ENCODE assay signal across 8 cellular contexts in the genomic region with DNA sequence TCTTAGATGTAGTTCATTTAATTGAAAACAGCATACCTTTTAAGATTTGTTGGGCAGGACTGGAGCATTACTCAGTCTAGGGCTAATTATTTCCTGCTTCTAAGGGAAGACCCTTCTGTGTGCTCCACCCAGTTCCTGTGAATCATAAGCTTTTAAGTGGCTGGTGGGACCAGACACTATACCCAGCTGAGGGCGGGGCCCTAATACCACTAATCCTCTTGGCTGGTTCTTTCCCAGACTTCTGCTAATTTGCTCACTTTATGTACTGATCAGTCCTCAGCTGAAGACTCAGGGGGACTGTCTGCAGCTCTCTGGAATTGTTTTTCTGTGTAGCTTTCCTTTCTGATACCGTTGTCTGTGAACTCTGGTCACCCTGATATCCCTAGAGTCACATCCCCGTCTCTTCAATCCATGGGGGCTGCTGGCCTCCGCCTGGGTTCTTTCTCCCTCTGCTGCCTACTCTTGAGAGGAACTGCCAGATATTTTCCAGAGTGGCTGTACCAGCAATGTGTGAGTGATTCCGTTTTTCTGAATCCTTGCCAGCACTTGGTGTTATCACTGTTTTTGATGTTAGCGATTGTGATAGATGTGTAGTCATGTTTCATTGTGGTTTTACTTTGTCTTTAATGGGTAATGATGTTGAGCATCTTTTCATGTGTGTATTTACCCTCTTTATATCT. TPM values are rescaled to one million over a fixed set of nuclear protein-coding genes. Genes with fewer than 3 reads are reported as not detected.
DNase-seq lines count a peak whose midpoint lies in the region; ATAC-seq and TF ChIP-seq lines count a peak whose summit lies in the region.

No MANE protein-coding gene starts in this region.

- peaks cover 30% of the 10 kb centered on the region for H3K4me1 Mint-ChIP-seq in activated CD4-positive, alpha-beta memory T cell treated with anti-CD3 and anti-CD28 coated beads, Interleukin-2, amount 10 ng/mL, durations not matched to agents 7 days and 5 days

- DNase-seq in AG09309 (ENCODE audit: low read depth) (peak; percentile 76), NCI-H1436 (lab: John Stamatoyannopoulos, UW) (peak; percentile 34), spleen (no peak), stomach (no peak)
- peak; percentile 56 for DNase-seq in activated CD4-positive, alpha-beta memory T cell treated with anti-CD3 and anti-CD28 coated beads, Interleukin-2, amount 10 ng/mL, durations not matched to agents 7 days and 5 days

- POLR2A ChIA-PET in activated CD4-positive, alpha-beta memory T cell treated with anti-CD3 and anti-CD28 coated beads, Interleukin-2, amount 10 ng/mL, durations not matched to agents 7 days and 5 days (lab: Charles Lee) = interaction anchor here (0.9 to 1.8 kb wide), 14 partner anchors 9 to 46 kb away, joined by 3 to 48 read pairs (median 4); a partner anchor contains a TSS

- CTCF ChIA-PET in activated CD4-positive, alpha-beta memory T cell treated with anti-CD3 and anti-CD28 coated beads, Interleukin-2, amount 10 ng/mL, durations not matched to agents 7 days and 5 days (lab: Charles Lee) = interaction anchor here (0.6 to 0.8 kb wide), 3 partner anchors 8 to 374 kb away, joined by 3 read pairs; no protein-coding TSS in a partner anchor

- H3K9me3 Mint-ChIP-seq in activated CD4-positive, alpha-beta memory T cell treated with anti-CD3 and anti-CD28 coated beads, Interleukin-2, amount 10 ng/mL, durations not matched to agents 7 days and 5 days = no peaks in the 10 kb centered on the region

- H3K27me3 ChIP-seq in esophagus (ENCODE audit: control insufficient read depth in 1 of 2, insufficient read depth in 2 of 2, low read length in 2 of 2) (no peaks in the 10 kb centered on the region), spleen (replicated peaks in 1 of 7) (no peaks in the 10 kb centered on the region), stomach (no peaks in the 10 kb centered on the region)

- TF ChIP-seq CTCF in AG09309 (IDR thresholded peaks at IDR 0.05; ENCODE audit: control insufficient read depth, insufficient read depth, low read depth, low read length, missing control alignments) = peak; percentile 9
- no peak for TF ChIP-seq CTCF in spleen (IDR thresholded peaks at IDR 0.05 in 8 of 11, conservative IDR thresholded peaks at IDR 0.05 in 3 of 11)
- no peak for TF ChIP-seq CTCF in stomach (IDR thresholded peaks at IDR 0.05)

- intact Hi-C loops in spleen (cut with DNase I; ENCODE audit: low total_unique reads) = no loop called here
- intact Hi-C loops in stomach (cut with DNase I; ENCODE audit: low total_unique reads) = no loop called here

- H3K27ac Mint-ChIP-seq in activated CD4-positive, alpha-beta memory T cell treated with anti-CD3 and anti-CD28 coated beads, Interleukin-2, amount 10 ng/mL, durations not matched to agents 7 days and 5 days = peak overlapping the region; percentile 90

- no peaks in the 10 kb centered on the region for H3K27me3 Mint-ChIP-seq in activated CD4-positive, alpha-beta memory T cell treated with anti-CD3 and anti-CD28 coated beads, Interleukin-2, amount 10 ng/mL, durations not matched to agents 7 days and 5 days

- H3K4me3 ChIP-seq in AG09309 (ENCODE audit: control insufficient read depth, low read depth, low read length) (peak overlapping the region; percentile 24), esophagus (ENCODE audit: low read depth in 1 of 2, low read length in 2 of 2) (no peak overlapping the region), spleen (no peak overlapping the region), stomach (no peak overlapping the region)

- H3K36me3 Mint-ChIP-seq in activated CD4-positive, alpha-beta memory T cell treated with anti-CD3 and anti-CD28 coated beads, Interleukin-2, amount 10 ng/mL, durations not matched to agents 7 days and 5 days (ENCODE audit: low read depth) = peaks cover 53% of the 10 kb centered on the region

- TF ChIP-seq EP300 in stomach (IDR thresholded peaks at IDR 0.05) = no peak

- H3K4me3 Mint-ChIP-seq in activated CD4-positive, alpha-beta memory T cell treated with anti-CD3 and anti-CD28 coated beads, Interleukin-2, amount 10 ng/mL, durations not matched to agents 7 days and 5 days = peak overlapping the region; percentile 78

- H3K27ac ChIP-seq in esophagus (ENCODE audit: low read depth in 2 of 2, low read length in 1 of 2) (peak overlapping the region; percentile 77 to 84), spleen (peak overlapping the region in 6 of 8 donors; percentile 53 to 70 (median 60)), stomach (peak overlapping the region in 2 of 5 donors; percentile 27 to 35)

- H3K36me3 ChIP-seq in esophagus (ENCODE audit: control insufficient read depth in 2 of 2, insufficient read depth in 2 of 2, low read length in 1 of 2) = peaks cover 3 to 9% of the 10 kb centered on the region in 2 donors
- peaks cover 3 to 100% (median 58%) of the 10 kb centered on the region in 6 donors for H3K36me3 ChIP-seq in spleen
- H3K36me3 ChIP-seq in stomach = peaks cover 44 to 97% (median 89%) of the 10 kb centered on the region in 4 donors

- ATAC-seq in GM18867 (IDR thresholded peaks at IDR 0.05; ENCODE audit: unreplicated experiment) (no peak), GM21723 (IDR thresholded peaks at IDR 0.05; ENCODE audit: unreplicated experiment) (no peak)

- 25 to 45% methylated on average over 6 of the region's 6 CpGs for WGBS in esophagus, 2 donors
- 61 to 81% (median 65%) methylated on average over 6 of the region's 6 CpGs for WGBS in spleen, 5 donors
- WGBS in stomach, 5 donors = 53 to 77% (median 63%) methylated on average over 6 of the region's 6 CpGs

- H3K4me1 ChIP-seq in esophagus (ENCODE audit: control insufficient read depth in 2 of 2, insufficient read depth in 2 of 2, low read length in 1 of 2) = no peaks in the 10 kb centered on the region
- H3K4me1 ChIP-seq in spleen = peaks cover 0 to 16% (median 11%) of the 10 kb centered on the region in 6 donors
- H3K4me1 ChIP-seq in stomach = peaks cover 0 to 8% (median 0%) of the 10 kb centered on the region in 4 donors

- no peaks in the 10 kb centered on the region for H3K9me3 ChIP-seq in esophagus (ENCODE audit: control insufficient read depth in 2 of 2, insufficient read depth in 1 of 2, low read depth in 1 of 2, low read length in 1 of 2)
- no peaks in the 10 kb centered on the region for H3K9me3 ChIP-seq in spleen
- no peaks in the 10 kb centered on the region for H3K9me3 ChIP-seq in stomach

- TF ChIP-seq POLR2A in spleen (IDR thresholded peaks at IDR 0.05) (no peak), stomach (IDR thresholded peaks at IDR 0.05) (no peak)

RNA-seq across cellular contexts. Expression of a gene that starts 35.1 kb away (rescaled TPM):
- total RNA-seq in activated CD4-positive, alpha-beta memory T cell treated with anti-CD3 and anti-CD28 coated beads, Interleukin-2, amount 10 ng/mL, durations not matched to agents 7 days and 5 days = 10 to 100 TPM; 24.5 to 28.2 TPM
- polyA plus RNA-seq in esophagus (10 to 100 TPM; 11.3 to 15.4 TPM), spleen (10 to 100 TPM in 1 of 3 donors, 1 to 10 TPM in 2; 6.9 to 11.3 (median 7.8) TPM), stomach (10 to 100 TPM in 1 of 3 donors, 1 to 10 TPM in 2; 7.2 to 11.2 (median 9.3) TPM)
- total RNA-seq in spleen (10 to 100 TPM; 22.8 to 45.4 (median 35.3) TPM), stomach (10 to 100 TPM in 4 of 5 donors, 1 to 10 TPM in 1; 7.0 to 66.1 (median 46.8) TPM)

RNA-seq across cellular contexts. Expression of a gene that starts 35.9 kb away (rescaled TPM):
- total RNA-seq in activated CD4-positive, alpha-beta memory T cell treated with anti-CD3 and anti-CD28 coated beads, Interleukin-2, amount 10 ng/mL, durations not matched to agents 7 days and 5 days = 100 to 1,000 TPM; 316 to 325 TPM
- polyA plus RNA-seq in esophagus = 100 to 1,000 TPM; 152 to 242 TPM
- 100 to 1,000 TPM; 181 to 239 (median 202) TPM for total RNA-seq in spleen
- 100 to 1,000 TPM; 159 to 189 (median 161) TPM for polyA plus RNA-seq in spleen
- 100 to 1,000 TPM; 166 to 340 (median 280) TPM for total RNA-seq in stomach
- 100 to 1,000 TPM in 2 of 3 donors, 10 to 100 TPM in 1; 96.4 to 166 (median 106) TPM for polyA plus RNA-seq in stomach

RNA-seq across cellular contexts. Expression of a gene that starts 46.3 kb away (rescaled TPM):
- total RNA-seq in activated CD4-positive, alpha-beta memory T cell treated with anti-CD3 and anti-CD28 coated beads, Interleukin-2, amount 10 ng/mL, durations not matched to agents 7 days and 5 days = 10 to 100 TPM; 43.0 to 48.0 TPM
- polyA plus RNA-seq in esophagus (10 to 100 TPM; 22.9 to 24.0 TPM), spleen (10 to 100 TPM; 54.7 to 72.7 (median 57.0) TPM), stomach (10 to 100 TPM; 35.4 to 42.0 (median 35.6) TPM)
- total RNA-seq in spleen (10 to 100 TPM; 35.8 to 53.4 (median 49.1) TPM), stomach (10 to 100 TPM in 4 of 5 donors, 1 to 10 TPM in 1; 1.2 to 72.1 (median 15.5) TPM)

RNA-seq across cellular contexts. Expression of a gene that starts 46.6 kb away (rescaled TPM):
- total RNA-seq in activated CD4-positive, alpha-beta memory T cell treated with anti-CD3 and anti-CD28 coated beads, Interleukin-2, amount 10 ng/mL, durations not matched to agents 7 days and 5 days = 10 to 100 TPM; 66.8 to 68.0 TPM
- 10 to 100 TPM; 18.3 to 21.9 TPM for polyA plus RNA-seq in esophagus
- total RNA-seq in spleen = 10 to 100 TPM; 21.2 to 54.3 (median 38.6) TPM
- polyA plus RNA-seq in spleen = 10 to 100 TPM; 21.4 to 37.3 (median 32.7) TPM
- total RNA-seq in stomach = 10 to 100 TPM in 3 of 5 donors, 1 to 10 TPM in 2; 9.3 to 47.3 (median 16.5) TPM
- 10 to 100 TPM; 25.8 to 32.5 (median 28.5) TPM for polyA plus RNA-seq in stomach

Comparison
In these comparisons a context has a peak if more than half of its experiments do, and no peak if none do; other contexts are left out.
1. DNase-seq: peak in AG09309 (single experiment), NCI-H1436 (single experiment) and activated CD4-positive, alpha-beta memory T cell treated with anti-CD3 and anti-CD28 coated beads, Interleukin-2, amount 10 ng/mL, durations not matched to agents 7 days and 5 days (single experiment); none in spleen (single experiment) and stomach (single experiment).